22 cellular contexts compared by ENCODE assay signal in the genomic region with DNA sequence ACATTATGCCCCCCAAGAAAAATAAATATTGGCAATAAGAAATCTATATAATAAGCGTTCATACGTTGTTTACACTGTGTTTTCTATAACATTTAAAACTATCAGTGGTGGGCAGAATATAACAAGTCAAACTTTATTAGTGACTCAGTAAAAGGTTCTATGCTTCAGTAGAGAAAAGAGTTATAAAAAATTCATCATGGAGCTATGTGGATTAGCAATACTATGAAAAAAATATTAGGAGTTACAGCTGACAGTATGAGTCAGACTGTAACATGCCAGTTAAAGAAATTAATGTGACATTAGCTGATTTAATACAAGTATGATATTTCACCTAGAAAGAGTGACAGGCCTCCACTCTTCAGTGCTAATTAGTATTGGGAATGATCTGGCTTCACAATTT.
"Had no signal": no experiment of that assay in that cellular context is flagged by ENCODE, and none has a peak within 500 bp of the region (broad histone marks: within the 10 kb centered on the region; RNA-seq: fewer than 3 reads in every experiment).

No MANE protein-coding gene starts in this region.

- ATAC-seq: activated naive CD4-positive, alpha-beta T cell treated with anti-CD3 and anti-CD28 coated beads, Interleukin-2, amount 50 U/mL, for 72 hours; activated T-cell treated with anti-CD3 and anti-CD28 coated beads, Interleukin-2, amount 50 U/mL, for 72 hours; gastrocnemius medialis had no signal

- DNase-seq: activated CD4-positive, alpha-beta memory T cell treated with anti-CD3 and anti-CD28 coated beads, Interleukin-2, amount 10 ng/mL, durations not matched to agents 7 days and 5 days; activated CD4-positive, alpha-beta T cell treated with anti-CD3 and anti-CD28 coated beads for 1 hour; activated CD4-positive, alpha-beta T cell treated with anti-CD3 and anti-CD28 coated beads for 4 hours; activated CD4-positive, alpha-beta T cell treated with anti-CD3 and anti-CD28 coated beads, Interleukin-2, amount 10 ng/mL, durations not matched to agents 7 days and 5 days; activated CD4-positive, alpha-beta T cell treated with anti-CD3 and anti-CD28 coated beads, Interleukin-2, amount 50 U/mL, for 4 hours; activated CD8-positive, alpha-beta memory T cell treated with anti-CD3 and anti-CD28 coated beads, Interleukin-2, amount 50 U/mL, for 48 hours; activated gamma-delta T cell; activated naive CD4-positive, alpha-beta T cell; activated naive CD4-positive, alpha-beta T cell treated with anti-CD3 and anti-CD28 coated beads, Interleukin-2, amount 10 ng/mL, durations not matched to agents 7 days and 5 days; activated naive CD8-positive, alpha-beta T cell treated with anti-CD3 and anti-CD28 coated beads, Interleukin-2, amount 10 ng/mL, durations not matched to agents 7 days and 5 days; activated T-cell treated with anti-CD3 and anti-CD28 coated beads for 4 hours; activated T-cell treated with anti-CD3 and anti-CD28 coated beads, Interleukin-2, amount 50 U/mL, for 24 hours; activated T-cell treated with anti-CD3 and anti-CD28 coated beads, Interleukin-2, amount 50 U/mL, for 72 hours; central memory CD4-positive, alpha-beta T cell; cerebellar nuclear complex; colonic mucosa; effector CD8-positive, alpha-beta T cell; foreskin fibroblast; gastrocnemius medialis; glutamatergic neuron; T-helper 2 cell had no signal
